ENCODE assay signal across 8 cellular contexts in genomic region chr12:75437564-75437963, GRCh38. TPM values are rescaled to one million over a fixed set of nuclear protein-coding genes. Genes with fewer than 3 reads are reported as not detected.
DNase-seq lines count a peak whose midpoint lies in the region; ATAC-seq and TF ChIP-seq lines count a peak whose summit lies in the region.

No MANE protein-coding gene starts in this region.

- H3K27ac ChIP-seq in breast epithelium (no peak overlapping the region), MM.1S (ENCODE audit: low read length) (no peak overlapping the region)

- intact Hi-C loops in MCF 10A (cut with micrococcal nuclease): no loop called here
- intact Hi-C loops in breast epithelium (cut with DNase I; ENCODE audit: low total_unique reads): no loop called here

- H3K27me3 Mint-ChIP-seq in MCF 10A (ENCODE audit: insufficient read depth, unreplicated experiment): no peaks in the 10 kb centered on the region
- peaks cover 8 to 20% of the 10 kb centered on the region in 2 donors for H3K27me3 Mint-ChIP-seq in effector memory CD8-positive, alpha-beta T cell

- H3K9ac ChIP-seq in MM.1S (ENCODE audit: low read length): no peak overlapping the region

- ATAC-seq in effector memory CD8-positive, alpha-beta T cell (replicated peaks): peak; percentile 93
- peak; percentile 23 for ATAC-seq in stimulated activated naive CD8-positive, alpha-beta T cell treated with anti-CD3 and anti-CD28 coated beads, Interleukin-15, Interleukin-2, amounts not matched to agents 100 U/mL and 50 U/mL, for 24 hours
- no peak for ATAC-seq in HG02623 (IDR thresholded peaks at IDR 0.05; ENCODE audit: unreplicated experiment)

- H2AFZ ChIP-seq in MM.1S (ENCODE audit: low read length): no peak overlapping the region

- peaks cover 6% of the 10 kb centered on the region for H3K36me3 Mint-ChIP-seq in MCF 10A (ENCODE audit: insufficient read depth, unreplicated experiment)
- no peaks in the 10 kb centered on the region for H3K36me3 Mint-ChIP-seq in effector memory CD8-positive, alpha-beta T cell (ENCODE audit: insufficient read depth)

- DNase-seq in MCF 10A (ENCODE audit: unreplicated experiment) (peak; percentile 19), breast epithelium (ENCODE audit: low spot score in 2 of 2) (no peak), MM.1S (peak; percentile 53), DMS 273 treated with DMSO at 0.1 percent for 48 hours (lab: John Stamatoyannopoulos, UW) (no peak), NCI-H2081 treated with DMSO at 0.1 percent for 48 hours (lab: John Stamatoyannopoulos, UW) (no peak)
- peak; percentile 14 to 36 (median 15) for DNase-seq in effector memory CD8-positive, alpha-beta T cell
- no peak for DNase-seq in stimulated activated naive CD8-positive, alpha-beta T cell treated with anti-CD3 and anti-CD28 coated beads, Interleukin-15, Interleukin-2, amounts not matched to agents 100 U/mL and 50 U/mL, for 24 hours

- H3K9me2 ChIP-seq in MM.1S (replicated peaks; ENCODE audit: insufficient read depth, low read length): no peaks in the 10 kb centered on the region

- H3K4me3 ChIP-seq in breast epithelium: no peak overlapping the region
- H3K4me3 ChIP-seq in MM.1S (ENCODE audit: low read length): no peak overlapping the region

- H3K27me3 ChIP-seq in breast epithelium (no peaks in the 10 kb centered on the region), MM.1S (replicated peaks; ENCODE audit: insufficient read depth, low read length) (no peaks in the 10 kb centered on the region)

- H3K4me1 ChIP-seq in breast epithelium (no peaks in the 10 kb centered on the region), MM.1S (ENCODE audit: low read length) (no peaks in the 10 kb centered on the region)

- H3K4me3 Mint-ChIP-seq in MCF 10A (ENCODE audit: unreplicated experiment): no peak overlapping the region
- no peak overlapping the region for H3K4me3 Mint-ChIP-seq in effector memory CD8-positive, alpha-beta T cell

- H3K9me3 Mint-ChIP-seq in MCF 10A (ENCODE audit: unreplicated experiment): peaks cover 21% of the 10 kb centered on the region
- H3K9me3 Mint-ChIP-seq in effector memory CD8-positive, alpha-beta T cell: no peaks in the 10 kb centered on the region

- H3K4me2 ChIP-seq in MM.1S (ENCODE audit: low read depth, low read length): no peak overlapping the region

- TF ChIP-seq CTCF in MCF 10A (IDR thresholded peaks at IDR 0.05; ENCODE audit: unreplicated experiment): peak; percentile 14
- TF ChIP-seq CTCF in breast epithelium (IDR thresholded peaks at IDR 0.05): no peak
- TF ChIP-seq CTCF in MM.1S (IDR thresholded peaks at IDR 0.05; ENCODE audit: low read length): peak; percentile 56

- H4K20me1 ChIP-seq in MM.1S (ENCODE audit: insufficient read depth, low read length): no peaks in the 10 kb centered on the region

- no peaks in the 10 kb centered on the region for H3K4me1 Mint-ChIP-seq in MCF 10A (ENCODE audit: insufficient read depth, unreplicated experiment)
- H3K4me1 Mint-ChIP-seq in effector memory CD8-positive, alpha-beta T cell (ENCODE audit: low read depth in 2 of 2): peaks cover 0 to 5% of the 10 kb centered on the region in 2 donors

- no peaks in the 10 kb centered on the region for H3K36me3 ChIP-seq in breast epithelium
- no peaks in the 10 kb centered on the region for H3K36me3 ChIP-seq in MM.1S (replicated peaks; ENCODE audit: insufficient read depth, low read length)

- no peaks in the 10 kb centered on the region for H3K79me2 ChIP-seq in MM.1S (ENCODE audit: low read length)

- H3K27ac Mint-ChIP-seq in MCF 10A (ENCODE audit: low read depth, unreplicated experiment): no peak overlapping the region
- no peak overlapping the region for H3K27ac Mint-ChIP-seq in effector memory CD8-positive, alpha-beta T cell

- no peak for TF ChIP-seq POLR2A in breast epithelium (IDR thresholded peaks at IDR 0.05)

- POLR2A ChIA-PET in MCF 10A (lab: Yijun Ruan, JAX): interaction anchor here (0.9 kb wide), 1 partner anchor 33 kb away, joined by 3 read pairs; no protein-coding TSS in a partner anchor

- H3K9me3 ChIP-seq in breast epithelium: peaks cover 10 to 32% of the 10 kb centered on the region in 2 donors
- H3K9me3 ChIP-seq in MM.1S (replicated peaks; ENCODE audit: insufficient read depth, low read length): no peaks in the 10 kb centered on the region

- CTCF ChIA-PET in MCF 10A (lab: Yijun Ruan, JAX): interaction anchor here (0.6 to 1.2 kb wide), 3 partner anchors 18 to 238 kb away, joined by 3 read pairs; no protein-coding TSS in a partner anchor

- no TSS peak for BruUV-seq in MCF 10A (replicated peaks; lab: Mats Ljungman, UMichigan)

- no peaks in the 10 kb centered on the region for H3F3A ChIP-seq in MM.1S (ENCODE audit: insufficient read depth, low read length)

RNA-seq across cellular contexts. Expression of gene GLIPR1, which starts 43.0 kb away (rescaled TPM):
- total RNA-seq in MCF 10A (2022) (29.6 and 36.4 TPM in 2 replicates), breast epithelium (10 to 100 TPM; 12.1 to 23.0 (median 17.0) TPM)

RNA-seq across cellular contexts. Expression of gene GLIPR1L2, which starts 46.7 kb away (rescaled TPM):
- total RNA-seq in MCF 10A (2022): 0.23 TPM in 1 of 2 replicates, not detected in the other
- 1 to 10 TPM in 2 of 3 donors, under 1 TPM in 1; 0.80 to 6.3 (median 2.3) TPM for total RNA-seq in breast epithelium

Comparison
In these comparisons a context has a peak if more than half of its experiments do, and no peak if none do; other contexts are left out.
1. DNase-seq: peak in MCF 10A (single experiment), MM.1S (single experiment) and effector memory CD8-positive, alpha-beta T cell (3 of 3); none in breast epithelium (0 of 2), stimulated activated naive CD8-positive, alpha-beta T cell treated with anti-CD3 and anti-CD28 coated beads, Interleukin-15, Interleukin-2, amounts not matched to agents 100 U/mL and 50 U/mL, for 24 hours (single experiment), DMS 273 treated with DMSO at 0.1 percent for 48 hours (single experiment) and NCI-H2081 treated with DMSO at 0.1 percent for 48 hours (single experiment).
2. CTCF ChIP-seq: peak in MCF 10A (single experiment) and MM.1S (single experiment); none in breast epithelium (0 of 3).